ENCODE assay signal across 10 cellular contexts in the genomic region with DNA sequence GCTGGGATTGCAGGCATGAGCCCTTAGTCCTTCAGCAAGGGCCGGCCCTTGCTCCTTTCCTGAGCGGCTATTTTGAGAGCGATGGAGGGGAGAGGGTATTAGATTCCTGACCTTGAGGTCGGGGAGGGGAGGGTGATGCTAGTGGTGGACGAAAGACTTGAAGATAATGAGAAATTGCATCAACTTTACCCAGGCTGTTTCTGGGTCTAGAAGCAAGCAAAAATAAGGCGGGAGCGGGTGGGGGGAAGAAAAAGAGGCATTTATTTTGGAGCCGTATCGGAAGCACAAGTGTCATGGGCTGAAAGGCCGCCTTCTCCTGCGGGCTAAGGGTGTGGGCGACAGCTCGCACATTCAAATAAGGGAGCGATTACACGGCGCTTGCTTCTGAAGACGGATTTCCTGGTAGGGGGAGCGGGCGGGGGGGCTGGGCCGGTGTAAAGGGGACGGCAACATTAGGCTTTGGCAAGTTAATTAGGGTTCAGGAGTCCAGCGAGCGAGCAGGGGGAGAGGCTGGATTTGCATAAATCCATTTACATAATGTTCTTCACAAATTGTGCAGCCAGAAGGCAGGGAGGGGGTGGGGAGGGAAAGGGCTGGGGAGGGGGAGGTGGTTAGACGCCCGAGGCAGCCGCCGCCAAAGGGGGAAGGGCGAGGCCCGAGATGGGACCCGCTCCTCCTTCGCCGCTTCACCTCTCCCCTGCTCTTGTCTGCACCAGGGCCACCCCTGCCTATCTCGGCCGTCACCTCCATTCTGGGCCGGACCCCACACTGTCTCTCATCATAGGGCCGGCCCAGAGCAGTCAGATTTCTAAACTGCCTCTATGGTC.
DNase-seq lines count a peak whose midpoint lies in the region; ATAC-seq lines count a peak whose summit lies in the region.
"Had no signal": no experiment of that assay in that cellular context is flagged by ENCODE, and none has a peak within 500 bp of the region (broad histone marks: within the 10 kb centered on the region; RNA-seq: fewer than 3 reads in every experiment).

No MANE protein-coding gene starts in this region.

- H3K4me1 ChIP-seq in iPS-20b (ENCODE audit: insufficient read depth, low read length), result peaks cover 28% of the 10 kb centered on the region

- peaks cover under 1% of the 10 kb centered on the region for H3K36me3 Mint-ChIP-seq in activated CD4-positive, alpha-beta memory T cell treated with anti-CD3 and anti-CD28 coated beads for 36 hours
- no peaks in the 10 kb centered on the region for H3K36me3 Mint-ChIP-seq in activated CD4-positive, alpha-beta memory T cell treated with anti-CD3 and anti-CD28 coated beads, Interleukin-2, amount 10 ng/mL, durations not matched to agents 7 days and 5 days (ENCODE audit: low read depth)
- H3K36me3 Mint-ChIP-seq in activated T-helper 17 cell treated with anti-CD3 and anti-CD28 coated beads, Interleukin-2, amount 50 U/mL, for 72 hours (ENCODE audit: low read depth), result no peaks in the 10 kb centered on the region
- H3K36me3 Mint-ChIP-seq in stimulated activated memory B cell treated with anti-CD40 and anti-IgM and Interleukin-4, amounts not matched to agents 10 μg/mL and 1 μg/mL and 100 μg/mL, for 72 hours, result peaks cover 5% of the 10 kb centered on the region

- H3K27me3 ChIP-seq in iPS-20b (ENCODE audit: insufficient read depth, low read length), result peaks cover 22% of the 10 kb centered on the region

- intact Hi-C loops in activated CD4-positive, alpha-beta memory T cell treated with anti-CD3 and anti-CD28 coated beads for 36 hours (cut with micrococcal nuclease), result no loop called here

- H3K27ac ChIP-seq in iPS-20b (ENCODE audit: low read length), result no peak overlapping the region

- POLR2A ChIA-PET in activated CD4-positive, alpha-beta memory T cell treated with anti-CD3 and anti-CD28 coated beads for 36 hours (lab: Charles Lee), result no interaction called here
- POLR2A ChIA-PET in activated CD4-positive, alpha-beta memory T cell treated with anti-CD3 and anti-CD28 coated beads, Interleukin-2, amount 10 ng/mL, durations not matched to agents 7 days and 5 days (lab: Charles Lee), result no interaction called here

- no peaks in the 10 kb centered on the region for H3K9me3 Mint-ChIP-seq in activated CD4-positive, alpha-beta memory T cell treated with anti-CD3 and anti-CD28 coated beads for 36 hours
- H3K9me3 Mint-ChIP-seq in activated CD4-positive, alpha-beta memory T cell treated with anti-CD3 and anti-CD28 coated beads, Interleukin-2, amount 10 ng/mL, durations not matched to agents 7 days and 5 days, result no peaks in the 10 kb centered on the region
- H3K9me3 Mint-ChIP-seq in activated T-helper 17 cell treated with anti-CD3 and anti-CD28 coated beads, Interleukin-2, amount 50 U/mL, for 72 hours, result no peaks in the 10 kb centered on the region
- peaks cover 5% of the 10 kb centered on the region for H3K9me3 Mint-ChIP-seq in stimulated activated memory B cell treated with anti-CD40 and anti-IgM and Interleukin-4, amounts not matched to agents 10 μg/mL and 1 μg/mL and 100 μg/mL, for 72 hours

- no peak for ATAC-seq in activated T-helper 17 cell treated with anti-CD3 and anti-CD28 coated beads, Interleukin-2, amount 50 U/mL, for 72 hours (replicated peaks)
- peak; percentile 53 for ATAC-seq in stimulated activated memory B cell treated with anti-CD40 and anti-IgM and Interleukin-4, amounts not matched to agents 10 μg/mL and 1 μg/mL and 100 μg/mL, for 72 hours

- no peaks in the 10 kb centered on the region for H3K9me3 ChIP-seq in iPS-20b (ENCODE audit: insufficient read depth, low read depth, low read length)

- peaks cover 6% of the 10 kb centered on the region for H3K4me1 Mint-ChIP-seq in activated CD4-positive, alpha-beta memory T cell treated with anti-CD3 and anti-CD28 coated beads for 36 hours (ENCODE audit: low read depth)
- H3K4me1 Mint-ChIP-seq in activated CD4-positive, alpha-beta memory T cell treated with anti-CD3 and anti-CD28 coated beads, Interleukin-2, amount 10 ng/mL, durations not matched to agents 7 days and 5 days, result no peaks in the 10 kb centered on the region
- no peaks in the 10 kb centered on the region for H3K4me1 Mint-ChIP-seq in activated T-helper 17 cell treated with anti-CD3 and anti-CD28 coated beads, Interleukin-2, amount 50 U/mL, for 72 hours
- peaks cover 28% of the 10 kb centered on the region for H3K4me1 Mint-ChIP-seq in stimulated activated memory B cell treated with anti-CD40 and anti-IgM and Interleukin-4, amounts not matched to agents 10 μg/mL and 1 μg/mL and 100 μg/mL, for 72 hours

- H3K4me3 Mint-ChIP-seq in activated CD4-positive, alpha-beta memory T cell treated with anti-CD3 and anti-CD28 coated beads for 36 hours, result no peak overlapping the region
- H3K4me3 Mint-ChIP-seq in activated CD4-positive, alpha-beta memory T cell treated with anti-CD3 and anti-CD28 coated beads, Interleukin-2, amount 10 ng/mL, durations not matched to agents 7 days and 5 days, result no peak overlapping the region
- H3K4me3 Mint-ChIP-seq in activated T-helper 17 cell treated with anti-CD3 and anti-CD28 coated beads, Interleukin-2, amount 50 U/mL, for 72 hours, result peak overlapping the region; percentile 13
- H3K4me3 Mint-ChIP-seq in stimulated activated memory B cell treated with anti-CD40 and anti-IgM and Interleukin-4, amounts not matched to agents 10 μg/mL and 1 μg/mL and 100 μg/mL, for 72 hours, result peak overlapping the region; percentile 66

- peaks cover 37% of the 10 kb centered on the region for H3K27me3 Mint-ChIP-seq in activated CD4-positive, alpha-beta memory T cell treated with anti-CD3 and anti-CD28 coated beads for 36 hours
- peaks cover 40% of the 10 kb centered on the region for H3K27me3 Mint-ChIP-seq in activated CD4-positive, alpha-beta memory T cell treated with anti-CD3 and anti-CD28 coated beads, Interleukin-2, amount 10 ng/mL, durations not matched to agents 7 days and 5 days
- H3K27me3 Mint-ChIP-seq in activated T-helper 17 cell treated with anti-CD3 and anti-CD28 coated beads, Interleukin-2, amount 50 U/mL, for 72 hours, result peaks cover 45% of the 10 kb centered on the region
- peaks cover 20% of the 10 kb centered on the region for H3K27me3 Mint-ChIP-seq in stimulated activated memory B cell treated with anti-CD40 and anti-IgM and Interleukin-4, amounts not matched to agents 10 μg/mL and 1 μg/mL and 100 μg/mL, for 72 hours

- H3K4me3 ChIP-seq in iPS-20b (ENCODE audit: low read length), result peak overlapping the region; percentile 67

- H3K27ac Mint-ChIP-seq in activated CD4-positive, alpha-beta memory T cell treated with anti-CD3 and anti-CD28 coated beads for 36 hours, result no peak overlapping the region
- no peak overlapping the region for H3K27ac Mint-ChIP-seq in activated CD4-positive, alpha-beta memory T cell treated with anti-CD3 and anti-CD28 coated beads, Interleukin-2, amount 10 ng/mL, durations not matched to agents 7 days and 5 days
- no peak overlapping the region for H3K27ac Mint-ChIP-seq in activated T-helper 17 cell treated with anti-CD3 and anti-CD28 coated beads, Interleukin-2, amount 50 U/mL, for 72 hours
- H3K27ac Mint-ChIP-seq in stimulated activated memory B cell treated with anti-CD40 and anti-IgM and Interleukin-4, amounts not matched to agents 10 μg/mL and 1 μg/mL and 100 μg/mL, for 72 hours, result peak overlapping the region; percentile 51

- no peaks in the 10 kb centered on the region for H3K36me3 ChIP-seq in iPS-20b (ENCODE audit: insufficient read depth, low read depth, low read length)

- peak; percentile 16 for DNase-seq in activated CD4-positive, alpha-beta memory T cell treated with anti-CD3 and anti-CD28 coated beads for 36 hours
- no peak for DNase-seq in activated CD4-positive, alpha-beta memory T cell treated with anti-CD3 and anti-CD28 coated beads, Interleukin-2, amount 10 ng/mL, durations not matched to agents 7 days and 5 days
- DNase-seq in SIG-M5 (lab: John Stamatoyannopoulos, UW) (no peak), SIG-M5 treated with dmso at 0.1 percent for 504 hours (lab: John Stamatoyannopoulos, UW; ENCODE audit: unreplicated experiment) (no peak), HuH-7.5 (ENCODE audit: low spot score) (no peak)
- DNase-seq: activated gamma-delta T cell, NCI-H146 had no signal

- peak overlapping the region; percentile 58; the same call in 1 of the 2 replicates for H3K9ac ChIP-seq in iPS-20b (ENCODE audit: low read depth, low read length)

- CTCF ChIA-PET in activated CD4-positive, alpha-beta memory T cell treated with anti-CD3 and anti-CD28 coated beads for 36 hours (lab: Charles Lee), result no interaction called here
- CTCF ChIA-PET in activated CD4-positive, alpha-beta memory T cell treated with anti-CD3 and anti-CD28 coated beads, Interleukin-2, amount 10 ng/mL, durations not matched to agents 7 days and 5 days (lab: Charles Lee), result no interaction called here

Comparison
In these comparisons a context has a peak if more than half of its experiments do, and no peak if none do; other contexts are left out.
1. H3K4me3 Mint-ChIP-seq: peak in activated T-helper 17 cell treated with anti-CD3 and anti-CD28 coated beads, Interleukin-2, amount 50 U/mL, for 72 hours (single experiment) and stimulated activated memory B cell treated with anti-CD40 and anti-IgM and Interleukin-4, amounts not matched to agents 10 μg/mL and 1 μg/mL and 100 μg/mL, for 72 hours (single experiment); none in activated CD4-positive, alpha-beta memory T cell treated with anti-CD3 and anti-CD28 coated beads for 36 hours (single experiment) and activated CD4-positive, alpha-beta memory T cell treated with anti-CD3 and anti-CD28 coated beads, Interleukin-2, amount 10 ng/mL, durations not matched to agents 7 days and 5 days (single experiment).